In the genomic region with DNA sequence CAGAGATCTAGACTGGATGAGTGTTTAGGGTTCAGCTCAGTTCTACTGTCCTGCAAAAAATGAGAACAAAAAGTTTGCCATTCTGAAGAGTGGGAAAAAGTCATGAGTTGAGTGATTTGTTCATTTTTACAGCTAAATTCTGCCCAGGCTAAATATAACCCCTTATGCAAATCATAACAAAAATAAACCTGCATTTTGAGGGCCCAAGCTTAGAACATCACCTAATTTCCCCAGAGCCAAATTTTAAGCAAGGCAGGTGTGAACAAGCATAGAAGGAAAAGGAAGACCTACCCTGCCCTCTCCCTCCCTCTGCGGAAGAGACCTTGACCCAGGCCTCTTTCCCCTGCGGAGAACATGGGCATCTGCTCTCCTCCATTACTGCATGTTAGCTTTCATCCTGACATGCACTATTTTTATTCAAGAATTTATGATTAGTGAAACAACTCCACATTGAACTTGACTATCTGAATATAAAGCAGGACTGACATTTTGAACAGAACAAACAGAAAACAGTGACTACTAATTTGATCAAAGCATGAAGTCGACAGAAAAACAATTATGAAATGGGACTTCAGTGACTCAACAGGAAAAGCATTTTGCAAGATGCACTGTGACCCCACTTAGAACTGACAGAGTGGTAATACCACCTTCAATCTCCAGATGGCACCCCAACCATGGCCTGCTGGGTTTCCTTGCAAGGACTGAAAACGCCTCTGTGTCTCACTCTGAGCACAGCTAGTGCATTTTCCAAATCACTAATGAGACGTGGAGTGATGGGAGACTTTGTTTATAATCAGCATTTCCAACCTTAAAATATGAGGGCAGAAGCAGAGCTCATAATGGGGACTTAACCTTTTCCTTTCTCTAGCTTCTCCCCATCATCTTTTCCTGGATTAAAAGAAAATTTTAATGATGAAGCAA, we compare ENCODE assay signal across 8 cellular contexts. TPM values are rescaled to one million over a fixed set of nuclear protein-coding genes. Genes with fewer than 3 reads are reported as not detected.
DNase-seq lines count a peak whose midpoint lies in the region; ATAC-seq and TF ChIP-seq lines count a peak whose summit lies in the region.

No MANE protein-coding gene starts in this region.

- peak; percentile 84 for TF ChIP-seq CTCF in GM06990 (IDR thresholded peaks at IDR 0.05; ENCODE audit: insufficient read depth, low read length, poor library complexity, severe bottlenecking)
- TF ChIP-seq CTCF in type B pancreatic cell (conservative IDR thresholded peaks at IDR 0.05) = peak; percentile 95

- peaks cover 2% of the 10 kb centered on the region; the same call in 1 of the 2 replicates for H3K36me3 ChIP-seq in GM06990 (ENCODE audit: control insufficient read depth, insufficient read depth, low read length)

- intact Hi-C loops in head of caudate nucleus (cut with DNase I) = loop anchor here (2.0 kb wide), 1 partner anchor 138 kb away; no protein-coding TSS in a partner anchor
- intact Hi-C loops in posterior cingulate gyrus (cut with DNase I) = loop anchor here (1.0 kb wide), 1 partner anchor 139 kb away; no protein-coding TSS in a partner anchor

- CTCF ChIA-PET in HEK293T (lab: Yijun Ruan, JAX) = interaction anchor here (0.5 to 2.9 kb wide), 10 partner anchors 8 to 435 kb away, joined by 3 to 21 read pairs (median 3); no protein-coding TSS in a partner anchor

- no peaks in the 10 kb centered on the region for H3K9me3 Mint-ChIP-seq in activated naive CD8-positive, alpha-beta T cell treated with anti-CD3 and anti-CD28 coated beads for 36 hours
- H3K9me3 Mint-ChIP-seq in type B pancreatic cell = no peaks in the 10 kb centered on the region

- peak overlapping the region; percentile 78 for H3K27ac Mint-ChIP-seq in activated naive CD8-positive, alpha-beta T cell treated with anti-CD3 and anti-CD28 coated beads for 36 hours
- peak overlapping the region; percentile 54 for H3K27ac Mint-ChIP-seq in type B pancreatic cell

- no peak overlapping the region for H3K4me3 Mint-ChIP-seq in activated naive CD8-positive, alpha-beta T cell treated with anti-CD3 and anti-CD28 coated beads for 36 hours
- no peak overlapping the region for H3K4me3 Mint-ChIP-seq in type B pancreatic cell

- DNase-seq in GM06990 (ENCODE audit: extremely low read depth, insufficient read length) = peak; percentile 65
- DNase-seq in HEK293T (ENCODE audit: extremely low spot score) = peak; percentile 77
- DNase-seq in MV-4-11 (lab: John Stamatoyannopoulos, UW) = peak; percentile 94
- DNase-seq in activated naive CD8-positive, alpha-beta T cell treated with anti-CD3 and anti-CD28 coated beads for 36 hours = peak; percentile 80
- peak; percentile 56 to 96 (median 88) for DNase-seq in head of caudate nucleus
- peak; percentile 58 to 96 (median 81) for DNase-seq in posterior cingulate gyrus
- DNase-seq in type B pancreatic cell (ENCODE audit: extremely low spot score, unreplicated experiment) = peak; percentile 79

- no peaks in the 10 kb centered on the region for H3K36me3 Mint-ChIP-seq in activated naive CD8-positive, alpha-beta T cell treated with anti-CD3 and anti-CD28 coated beads for 36 hours
- no peaks in the 10 kb centered on the region for H3K36me3 Mint-ChIP-seq in type B pancreatic cell

- POLR2A ChIA-PET in HEK293T (lab: Yijun Ruan, JAX) = no interaction called here

- peaks cover 22% of the 10 kb centered on the region for H3K4me1 Mint-ChIP-seq in activated naive CD8-positive, alpha-beta T cell treated with anti-CD3 and anti-CD28 coated beads for 36 hours
- H3K4me1 Mint-ChIP-seq in type B pancreatic cell (ENCODE audit: unreplicated experiment) = peaks cover 26% of the 10 kb centered on the region

- no peaks in the 10 kb centered on the region for H3K27me3 Mint-ChIP-seq in activated naive CD8-positive, alpha-beta T cell treated with anti-CD3 and anti-CD28 coated beads for 36 hours
- no peaks in the 10 kb centered on the region for H3K27me3 Mint-ChIP-seq in type B pancreatic cell

- peak overlapping the region; percentile 30 for H3K4me3 ChIP-seq in GM06990 (replicated peaks; ENCODE audit: low read depth, low read length)

- peak; percentile 88 for ATAC-seq in SK-N-SH treated with all-trans-retinoic acid at 6 μM for 48 hours

- H3K27me3 ChIP-seq in GM06990 (replicated peaks; ENCODE audit: control insufficient read depth, insufficient read depth, low read length) = no peaks in the 10 kb centered on the region

TF ChIP-seq in HEK293T, 16 proteins besides CTCF, POLR2A, EP300 and RAD21:
- no peak for TF ChIP-seq L3MBTL2 (conservative IDR thresholded peaks at IDR 0.05)
- no peak for TF ChIP-seq LEF1 (IDR thresholded peaks at IDR 0.05; ENCODE audit: borderline replicate concordance)
- no peak for TF ChIP-seq TARDBP (IDR thresholded peaks at IDR 0.05)
- no peak for TF ChIP-seq NFRKB (IDR thresholded peaks at IDR 0.05)
- TF ChIP-seq FOXA1 (IDR thresholded peaks at IDR 0.05) = no peak
- TF ChIP-seq FOXM1 (IDR thresholded peaks at IDR 0.05; ENCODE audit: borderline replicate concordance) = no peak
- TF ChIP-seq SUZ12 (IDR thresholded peaks at IDR 0.05) = no peak
- no peak for TF ChIP-seq ZNF384 (IDR thresholded peaks at IDR 0.05)
- TF ChIP-seq FOXK2 (IDR thresholded peaks at IDR 0.05) = no peak
- TF ChIP-seq CTBP1 (IDR thresholded peaks at IDR 0.05; ENCODE audit: borderline replicate concordance) = no peak
TF ChIP-seq in HEK293T: peak in this region for 0.

TF ChIP-seq in SK-N-SH treated with all-trans-retinoic acid at 6 μM for 48 hours, 23 proteins besides CTCF, POLR2A, EP300 and RAD21 (continues in another document):
- TF ChIP-seq ISL1 (CRISPR knock-in tag; IDR thresholded peaks at IDR 0.05) (peak; percentile 75), ZFP30 (CRISPR knock-in tag; IDR thresholded peaks at IDR 0.05) (no peak), ZNF8 (CRISPR knock-in tag; IDR thresholded peaks at IDR 0.05) (no peak), TCF4 (CRISPR knock-in tag; IDR thresholded peaks at IDR 0.05; ENCODE audit: borderline replicate concordance) (no peak), PATZ1 (CRISPR knock-in tag; IDR thresholded peaks at IDR 0.05; ENCODE audit: borderline replicate concordance) (0 out of 2 replicates have a peak, but pooled peaks have one; percentile 21), CREB5 (CRISPR knock-in tag; IDR thresholded peaks at IDR 0.05; ENCODE audit: low read depth) (no peak), ZFP3 (CRISPR knock-in tag; IDR thresholded peaks at IDR 0.05) (peak; percentile 36; the same call in 1 of the 2 replicates), BACH2 (CRISPR knock-in tag; IDR thresholded peaks at IDR 0.05; ENCODE audit: borderline replicate concordance) (no peak), TOX (CRISPR knock-in tag; IDR thresholded peaks at IDR 0.05; ENCODE audit: borderline replicate concordance) (peak; percentile 39; the same call in 1 of the 2 replicates), POU6F1 (CRISPR knock-in tag; IDR thresholded peaks at IDR 0.05; ENCODE audit: borderline replicate concordance, low read depth) (no peak), ESRRG (CRISPR knock-in tag; IDR thresholded peaks at IDR 0.05) (no peak), ZC3H10 (CRISPR knock-in tag; IDR thresholded peaks at IDR 0.05) (peak; percentile 64; the same call in 1 of the 2 replicates), OSR1 (CRISPR knock-in tag; IDR thresholded peaks at IDR 0.05) (no peak), SNAI2 (CRISPR knock-in tag; IDR thresholded peaks at IDR 0.05) (no peak)

RNA-seq across cellular contexts. Expression of gene SELPLG, which starts 30.9 kb away (rescaled TPM):
- total RNA-seq in activated naive CD8-positive, alpha-beta T cell treated with anti-CD3 and anti-CD28 coated beads for 36 hours = 10 to 100 TPM; 22.2 to 23.0 TPM
- total RNA-seq in type B pancreatic cell (ENCODE audit: low replicate concordance) = 0.31 and 0.48 TPM in 2 replicates

Comparison
In these comparisons a context has a peak if more than half of its experiments do, and no peak if none do; other contexts are left out.
1. Peak in every context shown above with its lines: DNase-seq, ATAC-seq and H3K4me3 ChIP-seq.
2. RNA of gene SELPLG, which starts 30.9 kb away (total RNA-seq): 22.2 to 23.0 TPM in activated naive CD8-positive, alpha-beta T cell treated with anti-CD3 and anti-CD28 coated beads for 36 hours; 0.31 to 0.48 TPM in type B pancreatic cell; every median in the first group is over 10 times any median in the second.